ENCODE assay signal across 8 cellular contexts in genomic region chr3:137013955-137014688, GRCh38. TPM values are rescaled to one million over a fixed set of nuclear protein-coding genes. Genes with fewer than 3 reads are reported as not detected.
DNase-seq lines count a peak whose midpoint lies in the region; ATAC-seq, FAIRE-seq and TF ChIP-seq lines count a peak whose summit lies in the region.

No MANE protein-coding gene starts in this region.

- no peak for TF ChIP-seq POLR2A in H54 (IDR thresholded peaks at IDR 0.05; ENCODE audit: low read depth, low read length)

- H3K36me3 ChIP-seq in MG63: peaks cover 4% of the 10 kb centered on the region

- H3K9me3 ChIP-seq in MG63: no peaks in the 10 kb centered on the region

- H3K4me3 ChIP-seq in MG63: peak overlapping the region; percentile 11
- peak overlapping the region; percentile 64 for H3K4me3 ChIP-seq in fibroblast of villous mesenchyme (ENCODE audit: low read depth, low read length)

- H3K9me3 Mint-ChIP-seq in neural crest cell: no peaks in the 10 kb centered on the region
- H3K9me3 Mint-ChIP-seq in stimulated activated naive CD8-positive, alpha-beta T cell treated with anti-CD3 and anti-CD28 coated beads, Interleukin-15, amount 100 ng/mL, for 72 hours: no peaks in the 10 kb centered on the region

- no peaks in the 10 kb centered on the region for H3K27me3 Mint-ChIP-seq in neural crest cell (ENCODE audit: low read depth)
- no peaks in the 10 kb centered on the region for H3K27me3 Mint-ChIP-seq in stimulated activated naive CD8-positive, alpha-beta T cell treated with anti-CD3 and anti-CD28 coated beads, Interleukin-15, amount 100 ng/mL, for 72 hours

- no peaks in the 10 kb centered on the region for H3K36me3 Mint-ChIP-seq in neural crest cell (ENCODE audit: low read depth)

- peak overlapping the region; percentile 59 for H3K27ac Mint-ChIP-seq in neural crest cell (ENCODE audit: unreplicated experiment)
- peak overlapping the region in 1 of 2 donors; percentile 86 for H3K27ac Mint-ChIP-seq in stimulated activated naive CD8-positive, alpha-beta T cell treated with anti-CD3 and anti-CD28 coated beads, Interleukin-15, amount 100 ng/mL, for 72 hours

- peak; percentile 92 for FAIRE-seq in H54 (lab: Jason Lieb, UNC)

- no peak overlapping the region for H3K4me3 Mint-ChIP-seq in neural crest cell
- H3K4me3 Mint-ChIP-seq in stimulated activated naive CD8-positive, alpha-beta T cell treated with anti-CD3 and anti-CD28 coated beads, Interleukin-15, amount 100 ng/mL, for 72 hours: peak overlapping the region; percentile 65 to 75

- H3K4me1 Mint-ChIP-seq in neural crest cell: peaks cover 9% of the 10 kb centered on the region
- peaks cover 11% of the 10 kb centered on the region for H3K4me1 Mint-ChIP-seq in stimulated activated naive CD8-positive, alpha-beta T cell treated with anti-CD3 and anti-CD28 coated beads, Interleukin-15, amount 100 ng/mL, for 72 hours

- DNase-seq in DMS79 (lab: John Stamatoyannopoulos, UW) (peak; percentile 63), H54 (ENCODE audit: insufficient read length, low spot score) (peak; percentile 78), MG63 (peak; percentile 82), SHP77 (lab: John Stamatoyannopoulos, UW) (peak; percentile 78 to 84), fibroblast of villous mesenchyme (ENCODE audit: low read depth) (peak; percentile 91), neural crest cell (ENCODE audit: low read depth, low spot score) (peak; percentile 95)
- peak; percentile 67 for DNase-seq in activated effector memory CD4-positive, alpha-beta T cell treated with Interleukin-2 at 50 U/mL for 16 hours
- peak; percentile 76 to 78 for DNase-seq in stimulated activated naive CD8-positive, alpha-beta T cell treated with anti-CD3 and anti-CD28 coated beads, Interleukin-15, amount 100 ng/mL, for 72 hours

- TF ChIP-seq CTCF in fibroblast of villous mesenchyme (IDR thresholded peaks at IDR 0.05; ENCODE audit: insufficient read depth, low read depth, low read length) (peak; percentile 85), neural crest cell (conservative IDR thresholded peaks at IDR 0.05) (peak; percentile 97)

- no peaks in the 10 kb centered on the region for H3K27me3 ChIP-seq in MG63

- ATAC-seq in stimulated activated naive CD8-positive, alpha-beta T cell treated with anti-CD3 and anti-CD28 coated beads, Interleukin-15, amount 100 ng/mL, for 72 hours: peak; percentile 88

RNA-seq across cellular contexts. Expression of gene IL20RB, which starts 56.3 kb away (rescaled TPM):
- total RNA-seq in MG63 (2014; rRNA removed; shearing (Covaris generic); ENCODE audit: low replicate concordance): 4.5 and 6.4 TPM in 2 replicates
- 1.6 and 2.2 TPM in 2 replicates for total RNA-seq in fibroblast of villous mesenchyme
- total RNA-seq in neural crest cell: 1.7 and 2.0 TPM in 2 replicates

Comparison
In these comparisons a context has a peak if more than half of its experiments do, and no peak if none do; other contexts are left out.
1. Peak in every context shown above with its lines: DNase-seq, ATAC-seq and H3K4me3 ChIP-seq.